8 cellular contexts compared by ENCODE assay signal in the genomic region with DNA sequence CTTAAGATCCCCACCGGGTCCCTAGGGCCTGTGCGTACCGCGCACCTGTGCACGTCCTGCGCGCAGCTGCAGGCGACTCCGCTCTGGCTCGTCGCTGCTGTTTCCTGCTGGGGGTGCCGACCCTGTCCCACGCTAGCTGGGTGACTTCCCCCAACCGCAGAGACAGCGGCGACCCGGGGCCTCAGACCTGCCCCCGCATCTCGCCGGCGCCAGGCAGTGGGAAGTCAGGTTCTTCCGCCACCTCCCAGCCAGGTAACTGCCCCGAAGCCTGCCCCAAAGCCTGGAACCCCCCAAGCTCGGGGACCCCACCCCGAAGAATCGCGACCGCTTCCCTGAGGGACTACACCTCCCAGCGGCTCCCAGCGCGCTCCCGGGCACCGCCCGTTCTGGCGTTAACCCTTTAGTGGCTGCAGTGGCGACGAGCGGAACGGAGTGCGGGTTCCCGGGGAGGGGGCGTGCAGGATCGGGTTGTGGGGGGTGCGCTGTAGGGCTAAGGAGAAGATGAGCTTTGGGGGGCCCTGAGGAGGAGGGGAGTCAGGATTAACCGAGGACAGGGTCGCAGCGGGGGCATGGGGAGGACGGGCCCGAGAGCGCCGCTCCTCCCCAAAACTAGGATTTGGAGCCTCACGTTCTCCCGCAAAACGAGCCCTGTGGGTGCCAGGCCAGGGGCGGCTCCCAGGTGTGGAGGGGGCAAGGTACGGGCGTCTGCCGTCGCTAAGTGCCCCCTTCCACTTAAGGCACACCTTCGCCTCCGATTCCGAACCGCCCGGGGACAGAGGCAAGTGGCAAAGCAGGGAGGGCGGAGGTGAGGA. TPM values are rescaled to one million over a fixed set of nuclear protein-coding genes. Genes with fewer than 3 reads are reported as not detected.
DNase-seq lines count a peak whose midpoint lies in the region; ATAC-seq and TF ChIP-seq lines count a peak whose summit lies in the region.

No MANE protein-coding gene starts in this region.

- TF ChIP-seq CTCF in 22Rv1 (IDR thresholded peaks at IDR 0.05): no peak
- TF ChIP-seq CTCF in suprapubic skin (IDR thresholded peaks at IDR 0.05): no peak

- DNase-seq in NCI-H146 (lab: John Stamatoyannopoulos, UW): peak; percentile 49
- peak; percentile 37 for DNase-seq in activated T-cell treated with anti-CD3 and anti-CD28 coated beads for 1 hour (ENCODE audit: low read depth)
- peak; percentile 19 for DNase-seq in myocyte (ENCODE audit: low read depth)
- peak in 1 of 2 donors; percentile 89 for DNase-seq in suprapubic skin (ENCODE audit: low spot score in 2 of 2)
- no peak for DNase-seq in NCI-H1048 (lab: John Stamatoyannopoulos, UW)

- 1 to 2% methylated on average over 63 to 65 of the region's 65 CpGs for WGBS in esophagus, 2 donors
- WGBS in suprapubic skin: 1% methylated on average over 31 of the region's 65 CpGs

- no peak for TF ChIP-seq POLR2A in suprapubic skin (IDR thresholded peaks at IDR 0.05)

- H3K27me3 ChIP-seq in esophagus (ENCODE audit: control insufficient read depth in 1 of 2, insufficient read depth in 2 of 2, low read length in 2 of 2) (no peaks in the 10 kb centered on the region), suprapubic skin (no peaks in the 10 kb centered on the region)

- peak; percentile 65 for ATAC-seq in GM18909 (IDR thresholded peaks at IDR 0.05; ENCODE audit: poor library complexity, unreplicated experiment)

- TF ChIP-seq EP300 in suprapubic skin (IDR thresholded peaks at IDR 0.05): no peak

- H3K27ac ChIP-seq in 22Rv1 (peak overlapping the region; percentile 63), esophagus (ENCODE audit: low read depth in 2 of 2, low read length in 1 of 2) (peak overlapping the region; percentile 47 to 60), suprapubic skin (peak overlapping the region; percentile 71)

- H3K4me1 ChIP-seq in esophagus (ENCODE audit: control insufficient read depth in 2 of 2, insufficient read depth in 2 of 2, low read length in 1 of 2) (peaks cover 7 to 8% of the 10 kb centered on the region in 2 donors), suprapubic skin (peaks cover 24% of the 10 kb centered on the region)

- no peaks in the 10 kb centered on the region for H3K9me3 ChIP-seq in esophagus (ENCODE audit: control insufficient read depth in 2 of 2, insufficient read depth in 1 of 2, low read depth in 1 of 2, low read length in 1 of 2)
- H3K9me3 ChIP-seq in suprapubic skin: no peaks in the 10 kb centered on the region

- H3K4me3 ChIP-seq in esophagus (ENCODE audit: low read depth in 1 of 2, low read length in 2 of 2) (peak overlapping the region; percentile 81 to 86), suprapubic skin (peak overlapping the region; percentile 95)

- H3K36me3 ChIP-seq in esophagus (ENCODE audit: control insufficient read depth in 2 of 2, insufficient read depth in 2 of 2, low read length in 1 of 2) (no peaks in the 10 kb centered on the region), suprapubic skin (no peaks in the 10 kb centered on the region)

RNA-seq across cellular contexts. Expression of gene NEIL1, which starts 0.6 kb away (rescaled TPM):
- polyA plus RNA-seq in esophagus: 10 to 100 TPM; 13.2 to 32.5 TPM
- total RNA-seq in myocyte: 1.3 and 5.8 TPM in 2 replicates
- polyA plus RNA-seq in myocyte (2012): 3.8 TPM
- 100 to 1,000 TPM in 1 of 4 donors, 10 to 100 TPM in 3; 26.3 to 123 (median 38.0) TPM for total RNA-seq in suprapubic skin

RNA-seq across cellular contexts. Expression of gene COMMD4, which starts 11.6 kb away (rescaled TPM):
- polyA plus RNA-seq in esophagus: 10 to 100 TPM; 52.4 to 66.1 TPM
- total RNA-seq in myocyte (53.4 and 55.5 TPM in 2 replicates), suprapubic skin (10 to 100 TPM; 46.9 to 75.2 (median 55.2) TPM)
- polyA plus RNA-seq in myocyte (2012): 71.2 TPM

RNA-seq across cellular contexts. Expression of gene MAN2C1, which starts 21.0 kb away (rescaled TPM):
- polyA plus RNA-seq in esophagus: 100 to 1,000 TPM; 107 to 185 TPM
- total RNA-seq in myocyte (123 and 140 TPM in 2 replicates), suprapubic skin (100 to 1,000 TPM in 3 of 4 donors, 10 to 100 TPM in 1; 97.2 to 527 (median 180) TPM)
- polyA plus RNA-seq in myocyte (2012): 102 TPM
